29 cellular contexts compared by ENCODE assay signal in genomic region chr20:54063580-54063979, GRCh38. TPM values are rescaled to one million over a fixed set of nuclear protein-coding genes. Genes with fewer than 3 reads are reported as not detected.
DNase-seq lines count a peak whose midpoint lies in the region; ATAC-seq, FAIRE-seq and TF ChIP-seq lines count a peak whose summit lies in the region.
"Had no signal": no experiment of that assay in that cellular context is flagged by ENCODE, and none has a peak within 500 bp of the region (broad histone marks: within the 10 kb centered on the region; RNA-seq: fewer than 3 reads in every experiment).

No MANE protein-coding gene starts in this region.

- H3K27ac ChIP-seq in K562 (ENCODE audit: extremely low read depth, low read depth, low read length) (no peak overlapping the region), Peyer's patch (no peak overlapping the region)
- H3K27ac ChIP-seq in CD4-positive, alpha-beta memory T cell (ENCODE audit: low read depth, low read length) = no peak overlapping the region
- H3K27ac ChIP-seq: ascending aorta, cardiac muscle cell, esophagus muscularis mucosa, foreskin keratinocyte, GM23248, heart right ventricle, parathyroid adenoma, vagina had no signal

- H3K4me3 ChIP-seq in K562 (no peak overlapping the region), Peyer's patch (no peak overlapping the region)
- no peak overlapping the region for H3K4me3 ChIP-seq in CD4-positive, alpha-beta memory T cell (ENCODE audit: low read length in 2 of 2)
- H3K4me3 ChIP-seq: ascending aorta, cardiac muscle cell, esophagus muscularis mucosa, GM23248, heart right ventricle, vagina had no signal

- no TSS peak for BruUV-seq in K562 (replicated peaks; lab: Mats Ljungman, UMichigan)

- no peak overlapping the region for H3K4me2 ChIP-seq in K562 (ENCODE audit: insufficient read depth, low read length)

- no peaks in the 10 kb centered on the region for H3K27me3 ChIP-seq in K562 (ENCODE audit: control insufficient read depth in 2 of 2, insufficient read depth in 2 of 2, low read length in 2 of 2)
- no peaks in the 10 kb centered on the region for H3K27me3 ChIP-seq in Peyer's patch
- H3K27me3 ChIP-seq in CD4-positive, alpha-beta memory T cell (ENCODE audit: insufficient read depth, low read length) = no peaks in the 10 kb centered on the region
- H3K27me3 ChIP-seq: ascending aorta, cardiac muscle cell, foreskin keratinocyte, vagina had no signal

- CTCF ChIA-PET in T-cell (lab: Charles Lee) = interaction anchor here in 1 of 2 donors (0.7 to 1.4 kb wide), 2 partner anchors 14 to 28 kb away, joined by 3 to 4 read pairs; no protein-coding TSS in a partner anchor
- CTCF ChIA-PET in K562 (lab: Yijun Ruan, JAX; ENCODE audit: low intra/inter-chr PET ratio) = no interaction called here
- CTCF ChIA-PET in CD4-positive, alpha-beta memory T cell (lab: Charles Lee; ENCODE audit: partially characterized antibody) = interaction anchor here (1.3 to 1.5 kb wide), 5 partner anchors 10 to 855 kb away, joined by 3 to 6 read pairs (median 3); no protein-coding TSS in a partner anchor

- POLR2A ChIA-PET in T-cell (lab: Charles Lee) = interaction anchor here in 1 of 2 donors (0.5 kb wide), 1 partner anchor 433 kb away, joined by 8 read pairs; no protein-coding TSS in a partner anchor
- POLR2A ChIA-PET in K562 (lab: Yijun Ruan, JAX) = no interaction called here
- POLR2A ChIA-PET in CD4-positive, alpha-beta memory T cell (lab: Charles Lee; ENCODE audit: partially characterized antibody) = no interaction called here

- peaks cover 14 to 23% of the 10 kb centered on the region in 2 experiments; a peak in 4 of 5 replicates for H3K4me1 ChIP-seq in K562 (replicated peaks in 1 of 2; ENCODE audit: control insufficient read depth in 2 of 2, insufficient read depth in 2 of 2, low read length in 2 of 2)
- H3K4me1 ChIP-seq in Peyer's patch = peaks cover 0 to 16% (median 0%) of the 10 kb centered on the region in 4 donors
- no peaks in the 10 kb centered on the region for H3K4me1 ChIP-seq in CD4-positive, alpha-beta memory T cell (ENCODE audit: insufficient read depth, low read length)
- H3K4me1 ChIP-seq: ascending aorta, parathyroid adenoma had no signal

- no peaks in the 10 kb centered on the region for H3K27me3 Mint-ChIP-seq in activated T-cell treated with anti-CD3 and anti-CD28 coated beads, Interleukin-2, amount 50 U/mL, for 24 hours
- peaks cover 0 to 5% of the 10 kb centered on the region in 2 donors for H3K27me3 Mint-ChIP-seq in T-cell
- no peaks in the 10 kb centered on the region for H3K27me3 Mint-ChIP-seq in stimulated activated naive B cell treated with anti-CD40 and anti-IgM and Interleukin-4, amounts not matched to agents 10 μg/mL and 1 μg/mL and 100 μg/mL, for 72 hours
- H3K27me3 Mint-ChIP-seq in CD4-positive, alpha-beta memory T cell = peaks cover 0 to 2% of the 10 kb centered on the region in 2 donors
- H3K27me3 Mint-ChIP-seq: activated CD4-positive, alpha-beta T cell treated with anti-CD3 and anti-CD28 coated beads for 36 hours had no signal

- peaks cover 15% of the 10 kb centered on the region for H3K4me1 Mint-ChIP-seq in activated T-cell treated with anti-CD3 and anti-CD28 coated beads, Interleukin-2, amount 50 U/mL, for 24 hours (ENCODE audit: low read depth)
- H3K4me1 Mint-ChIP-seq in T-cell = peaks cover 6 to 11% (median 9%) of the 10 kb centered on the region in 3 donors
- peaks cover 15 to 34% of the 10 kb centered on the region in 2 donors for H3K4me1 Mint-ChIP-seq in stimulated activated naive B cell treated with anti-CD40 and anti-IgM and Interleukin-4, amounts not matched to agents 10 μg/mL and 1 μg/mL and 100 μg/mL, for 72 hours
- H3K4me1 Mint-ChIP-seq in CD4-positive, alpha-beta memory T cell = peaks cover 0 to 10% (median 2%) of the 10 kb centered on the region in 4 donors

- no peak for ATAC-seq in T-cell (replicated peaks in 1 of 4)
- ATAC-seq in K562 = no peak
- no peak for ATAC-seq in stimulated activated naive B cell treated with anti-CD40 and anti-IgM and Interleukin-4, amounts not matched to agents 10 μg/mL and 1 μg/mL and 100 μg/mL, for 72 hours (replicated peaks)
- no peak for ATAC-seq in GM21381 (IDR thresholded peaks at IDR 0.05; ENCODE audit: unreplicated experiment)

- no peak overlapping the region for H3K9ac ChIP-seq in K562 (ENCODE audit: insufficient read depth in 1 of 2, low read depth in 2 of 2, low read length in 2 of 2)
- H3K9ac ChIP-seq: GM23248, parathyroid adenoma had no signal

- no peaks in the 10 kb centered on the region for H4K20me1 ChIP-seq in K562 (replicated peaks; ENCODE audit: control insufficient read depth, insufficient read depth, low read length)

- in situ Hi-C loops in K562 (cut with MboI) = loop anchor here (5.0 to 10.0 kb wide), 2 partner anchors 121 to 509 kb away; no protein-coding TSS in a partner anchor

- no peaks in the 10 kb centered on the region for H3K9me3 Mint-ChIP-seq in activated T-cell treated with anti-CD3 and anti-CD28 coated beads, Interleukin-2, amount 50 U/mL, for 24 hours
- no peaks in the 10 kb centered on the region for H3K9me3 Mint-ChIP-seq in T-cell
- H3K9me3 Mint-ChIP-seq in stimulated activated naive B cell treated with anti-CD40 and anti-IgM and Interleukin-4, amounts not matched to agents 10 μg/mL and 1 μg/mL and 100 μg/mL, for 72 hours = no peaks in the 10 kb centered on the region
- H3K9me3 Mint-ChIP-seq in CD4-positive, alpha-beta memory T cell = no peaks in the 10 kb centered on the region
- H3K9me3 Mint-ChIP-seq: neural crest cell had no signal

- H3K79me2 ChIP-seq in K562 (ENCODE audit: control insufficient read depth, insufficient read depth, low read length) = no peaks in the 10 kb centered on the region
- H3K79me2 ChIP-seq: parathyroid adenoma had no signal

- H2AFZ ChIP-seq in K562 (ENCODE audit: low read depth, low read length) = no peak overlapping the region
- H2AFZ ChIP-seq: GM23248, parathyroid adenoma had no signal

- TF ChIP-seq POLR2A in K562 (conservative IDR thresholded peaks at IDR 0.05) (no peak), Peyer's patch (IDR thresholded peaks at IDR 0.05) (no peak)

- 21% methylated on average over 3 of the region's 3 CpGs for WGBS in K562 (ENCODE audit: insufficient coverage, low coverage, missing lambda C conversion rate)

- H3K36me3 ChIP-seq in K562 (ENCODE audit: control insufficient read depth, insufficient read depth, low read length) (no peaks in the 10 kb centered on the region), Peyer's patch (no peaks in the 10 kb centered on the region)
- H3K36me3 ChIP-seq in CD4-positive, alpha-beta memory T cell (ENCODE audit: insufficient read depth, low read length) = no peaks in the 10 kb centered on the region
- H3K36me3 ChIP-seq: ascending aorta, cardiac muscle cell, esophagus muscularis mucosa, heart right ventricle, vagina had no signal

- no peaks in the 10 kb centered on the region for H3K9me1 ChIP-seq in K562 (ENCODE audit: control insufficient read depth, insufficient read depth, low read length)

- no peak for TF ChIP-seq CTCF in K562 (IDR thresholded peaks at IDR 0.05 in 2 of 3, conservative IDR thresholded peaks at IDR 0.05 in 1 of 3; ENCODE audit: insufficient read depth in 2 of 3, low read depth in 1 of 3, low read length in 3 of 3)
- no peak for TF ChIP-seq CTCF in Peyer's patch (IDR thresholded peaks at IDR 0.05)

- FAIRE-seq in K562 (lab: Jason Lieb, UNC) = no peak

- no peak for TF ChIP-seq RAD21 in K562 (CRISPR knock-in tag; conservative IDR thresholded peaks at IDR 0.05 in 1 of 2, IDR thresholded peaks at IDR 0.05 in 1 of 2)

- no peak for DNase-seq in activated T-cell treated with anti-CD3 and anti-CD28 coated beads, Interleukin-2, amount 50 U/mL, for 24 hours
- no peak for DNase-seq in activated T-cell treated with anti-CD3 and anti-CD28 coated beads, Interleukin-2, amount 50 U/mL, for 48 hours
- DNase-seq in T-cell (no peak), K562 (ENCODE audit: extremely low read depth in 1 of 4, low spot score in 3 of 4) (no peak), Peyer's patch (no peak)
- no peak for DNase-seq in stimulated activated naive B cell treated with anti-CD40 and anti-IgM and Interleukin-4, amounts not matched to agents 10 μg/mL and 1 μg/mL and 100 μg/mL, for 72 hours
- DNase-seq in CD4-positive, alpha-beta memory T cell = no peak
- DNase-seq: activated naive CD4-positive, alpha-beta T cell treated with anti-CD3 and anti-CD28 coated beads, Interleukin-2, amount 50 U/mL, for 16 hours; Caco-2; cortex of kidney; foreskin keratinocyte; GM23248; heart right ventricle; Kasumi-1; NCI-H1436 treated with DMSO at 0.1 percent for 48 hours; NCI-H2107; NCI-H82; OCI-M1; right cardiac atrium had no signal

- H3K9me3 ChIP-seq in K562 (replicated peaks; ENCODE audit: control insufficient read depth, insufficient read depth, low read depth, low read length) (no peaks in the 10 kb centered on the region), Peyer's patch (no peaks in the 10 kb centered on the region)
- H3K9me3 ChIP-seq in CD4-positive, alpha-beta memory T cell (ENCODE audit: control insufficient read depth in 1 of 2, low read length in 2 of 2) = no peaks in the 10 kb centered on the region
- H3K9me3 ChIP-seq: ascending aorta, Caco-2, esophagus muscularis mucosa, heart right ventricle, vagina had no signal

- no peak for TF ChIP-seq EP300 in K562 (IDR thresholded peaks at IDR 0.05; ENCODE audit: low read length)

- H3K4me3 Mint-ChIP-seq in activated T-cell treated with anti-CD3 and anti-CD28 coated beads, Interleukin-2, amount 50 U/mL, for 24 hours = peak overlapping the region; percentile 18
- peak overlapping the region in 2 of 3 donors; percentile 32 for H3K4me3 Mint-ChIP-seq in T-cell
- H3K4me3 Mint-ChIP-seq in stimulated activated naive B cell treated with anti-CD40 and anti-IgM and Interleukin-4, amounts not matched to agents 10 μg/mL and 1 μg/mL and 100 μg/mL, for 72 hours = peak overlapping the region; percentile 69 to 73
- peak overlapping the region in 2 of 8 donors; percentile 3 to 12 for H3K4me3 Mint-ChIP-seq in CD4-positive, alpha-beta memory T cell
- H3K4me3 Mint-ChIP-seq: activated CD4-positive, alpha-beta T cell treated with anti-CD3 and anti-CD28 coated beads for 36 hours; neural crest cell had no signal

- intact Hi-C loops in K562 (cut with micrococcal nuclease) = loop anchor here (2.0 to 10.0 kb wide), 5 partner anchors 105 to 859 kb away; no protein-coding TSS in a partner anchor
- intact Hi-C loops in CD4-positive, alpha-beta memory T cell (cut with micrococcal nuclease) = loop anchor here (2.0 to 5.0 kb wide), 3 partner anchors 116 to 1821 kb away; no protein-coding TSS in a partner anchor

- peak overlapping the region; percentile 70 for H3K27ac Mint-ChIP-seq in activated T-cell treated with anti-CD3 and anti-CD28 coated beads, Interleukin-2, amount 50 U/mL, for 24 hours
- peak overlapping the region in 1 of 2 donors; percentile 54 for H3K27ac Mint-ChIP-seq in T-cell
- peak overlapping the region; percentile 87 for H3K27ac Mint-ChIP-seq in stimulated activated naive B cell treated with anti-CD40 and anti-IgM and Interleukin-4, amounts not matched to agents 10 μg/mL and 1 μg/mL and 100 μg/mL, for 72 hours
- peak overlapping the region in 1 of 7 donors; percentile 2 for H3K27ac Mint-ChIP-seq in CD4-positive, alpha-beta memory T cell
- H3K27ac Mint-ChIP-seq: activated CD4-positive, alpha-beta T cell treated with anti-CD3 and anti-CD28 coated beads for 36 hours had no signal

- H3K36me3 Mint-ChIP-seq in activated T-cell treated with anti-CD3 and anti-CD28 coated beads, Interleukin-2, amount 50 U/mL, for 24 hours (ENCODE audit: low read depth) = no peaks in the 10 kb centered on the region
- H3K36me3 Mint-ChIP-seq in T-cell = no peaks in the 10 kb centered on the region
- H3K36me3 Mint-ChIP-seq in stimulated activated naive B cell treated with anti-CD40 and anti-IgM and Interleukin-4, amounts not matched to agents 10 μg/mL and 1 μg/mL and 100 μg/mL, for 72 hours = no peaks in the 10 kb centered on the region
- H3K36me3 Mint-ChIP-seq in CD4-positive, alpha-beta memory T cell = no peaks in the 10 kb centered on the region

RNA-seq across cellular contexts. Expression of gene BCAS1, which starts 6.8 kb away (rescaled TPM):
- total RNA-seq in T-cell = under 1 TPM in 4 of 5 donors, not detected in 1; 0.26 to 0.76 (median 0.51) TPM
- 0.58 and 0.92 TPM in 2 replicates for total RNA-seq in K562 (2011; cell fraction: chromatin; rRNA removed; ENCODE audit: low replicate concordance)
- total RNA-seq in K562 (2011; cell fraction: nucleolus; rRNA removed) = 0.39 and 0.67 TPM in 2 replicates
- total RNA-seq in K562 (2011; cell fraction: nucleoplasm; rRNA removed) = 0.51 and 0.69 TPM in 2 replicates
- 1.6 and 1.8 TPM in 2 replicates for total RNA-seq in K562 (2014; rRNA removed)
- total RNA-seq in K562 (2014; rRNA removed; fragmentation: Illumina TruSeq; extraction: Trizol) = 1.1 and 1.5 TPM in 2 replicates
- 0.54 and 0.57 TPM in 2 replicates for total RNA-seq in K562 (2015; rRNA removed; fragmentation: Illumina TruSeq; extraction: Trizol)
- 0.93 and 1.0 TPM in 2 replicates for total RNA-seq in K562 (2021)
- 0.18 and 0.19 TPM in 2 replicates for polyA plus RNA-seq in K562 (2011; rRNA removed)
- polyA plus RNA-seq in K562 (2011; cell fraction: cytosol; rRNA removed) = 0.07 and 0.15 TPM in 2 replicates
- 0.20 and 0.24 TPM in 2 replicates for polyA plus RNA-seq in K562 (2011; cell fraction: nucleus; rRNA removed)
- 0.76 and 1.8 TPM in 2 replicates for polyA plus RNA-seq in K562 (2012)
- 1.3 and 2.3 TPM in 2 replicates for polyA plus RNA-seq in K562 (2014; fragmentation: Illumina TruSeq; extraction: Trizol)
- polyA plus RNA-seq in K562 (2014; fragmentation: Nextera tagmentation; extraction: Ambion mirVana) = under 1 TPM; 0.37 to 0.63 TPM
- polyA plus RNA-seq in K562 (2014; rRNA removed) = 1.0 and 1.1 TPM in 2 replicates
- 0.18 and 0.25 TPM in 2 replicates for polyA minus RNA-seq in K562 (2011; rRNA and poly(A)+ RNA removed)
- not detected in 2 replicates for polyA minus RNA-seq in K562 (2011; cell fraction: cytosol; rRNA and poly(A)+ RNA removed)
- 0.33 and 0.40 TPM in 2 replicates for polyA minus RNA-seq in K562 (2011; cell fraction: nucleus; rRNA and poly(A)+ RNA removed)
- total RNA-seq in Peyer's patch = 10 to 100 TPM; 21.5 to 58.1 (median 43.2) TPM
- under 1 TPM; 0.25 to 0.32 TPM for total RNA-seq in CD4-positive, alpha-beta memory T cell
- polyA plus RNA-seq in CD4-positive, alpha-beta memory T cell = under 1 TPM in 1 of 2 donors, not detected in 1; 0.17 TPM
- total RNA-seq: ascending aorta; cardiac muscle cell; foreskin keratinocyte; GM23248; heart right ventricle; lung microvascular endothelial cell; neural crest cell; T-helper 2 cell treated with Interferon-gamma antibody and Interleukin-4, amounts not matched to agents 100 ng/mL and 5 ng/mL, for 36 hours had no signal
- polyA plus RNA-seq: cardiac muscle cell, foreskin keratinocyte had no signal

Comparison
In these comparisons a context has a peak if more than half of its experiments do, and no peak if none do; other contexts are left out.
1. RNA of gene BCAS1, which starts 6.8 kb away (total RNA-seq): 21.5 to 58.1 TPM in Peyer's patch; 0.39 to 1.8 TPM in K562, 0.26 to 0.76 TPM in T-cell and 0.25 to 0.32 TPM in CD4-positive, alpha-beta memory T cell; every median in the first group is over 4 times any median in the second.